In the genomic region with DNA sequence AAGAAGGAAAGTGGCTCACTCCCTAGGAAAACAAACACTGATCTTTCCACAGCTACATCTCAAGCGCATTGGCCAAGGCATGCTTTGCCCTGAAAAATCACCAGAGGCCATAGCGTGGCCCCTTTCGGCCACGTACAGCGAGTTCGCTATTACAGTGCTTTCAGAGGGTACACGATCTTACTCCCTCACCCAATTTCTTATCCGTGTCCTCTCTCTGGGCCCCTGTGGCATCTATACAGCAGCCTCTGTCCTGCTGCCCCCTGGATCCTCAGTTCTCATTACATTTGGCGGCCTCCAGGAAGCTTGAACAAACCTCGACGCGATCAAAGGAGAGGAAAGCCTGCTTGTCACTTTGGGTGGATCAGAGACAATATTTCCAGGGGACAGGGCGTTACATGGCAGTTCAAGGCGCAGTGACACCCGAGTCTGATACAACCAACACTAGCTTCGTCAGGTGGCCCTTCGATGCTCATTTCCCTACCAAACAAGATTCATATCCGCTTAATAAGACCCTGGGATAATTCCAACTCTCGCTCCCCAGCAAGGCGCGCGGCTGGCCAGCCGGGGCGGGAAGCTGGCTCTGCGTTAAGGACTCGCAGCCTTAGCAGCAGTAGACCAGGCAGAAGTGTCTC, we compare ENCODE assay signal across 33 cellular contexts. TPM values are rescaled to one million over a fixed set of nuclear protein-coding genes. Genes with fewer than 3 reads are reported as not detected.
DNase-seq lines count a peak whose midpoint lies in the region; ATAC-seq and TF ChIP-seq lines count a peak whose summit lies in the region.
"Had no signal": no experiment of that assay in that cellular context is flagged by ENCODE, and none has a peak within 500 bp of the region (broad histone marks: within the 10 kb centered on the region; RNA-seq: fewer than 3 reads in every experiment).

No MANE protein-coding gene starts in this region.

- no peak overlapping the region for H3K4me2 ChIP-seq in mesendoderm (ENCODE audit: low read length)

- H3K9ac ChIP-seq in mesendoderm (ENCODE audit: low read length), result no peak overlapping the region

- H4K5ac ChIP-seq in mesendoderm (ENCODE audit: low read length), result no peak overlapping the region

- H3K56ac ChIP-seq in mesendoderm (ENCODE audit: low read length), result no peak overlapping the region

- no peaks in the 10 kb centered on the region for H3K36me3 ChIP-seq in mesendoderm (ENCODE audit: control insufficient read depth, insufficient read depth, low read length)
- H3K36me3 ChIP-seq: BE2C, gastroesophageal sphincter, SJSA1, spleen, tibial artery had no signal

- H2BK120ac ChIP-seq in mesendoderm (ENCODE audit: low read depth, low read length), result no peak overlapping the region

- DNase-seq in activated CD8-positive, alpha-beta memory T cell treated with anti-CD3 and anti-CD28 coated beads, Interleukin-2, amount 10 ng/mL, durations not matched to agents 7 days and 5 days, result no peak
- no peak for DNase-seq in activated CD8-positive, alpha-beta memory T cell treated with anti-CD3 and anti-CD28 coated beads, Interleukin-2, amount 50 U/mL, for 4 hours
- DNase-seq in WTC11 (ENCODE audit: low spot score) (no peak), mesendoderm (peak; percentile 55), type B pancreatic cell (ENCODE audit: extremely low spot score, unreplicated experiment) (no peak), head of caudate nucleus (no peak)
- DNase-seq: ACHN; activated CD4-positive, alpha-beta memory T cell treated with anti-CD3 and anti-CD28 coated beads, Interleukin-2, amount 10 ng/mL, durations not matched to agents 7 days and 5 days; activated CD4-positive, CD25-positive, alpha-beta regulatory T cell treated with anti-CD3 and anti-CD28 coated beads, Interleukin-2, amount 50 U/mL, for 72 hours; anterior cingulate cortex; BE2C; CD8-positive, alpha-beta T cell; DMS153; hippocampal formation; immature natural killer cell; Karpas-422; left colon; mammary epithelial cell; NCI-H1417 treated with DMSO at 0.1 percent for 48 hours; NCI-H2029 treated with DMSO at 0.1 percent for 48 hours; OCI-M1; right cardiac atrium; spleen; stimulated activated CD4-positive, alpha-beta T cell treated with anti-CD3 and anti-CD28 coated beads, Interleukin-2, amount 100 ng/mL, for 24 hours; tibial artery had no signal

- peaks cover 89% of the 10 kb centered on the region for H3K27me3 ChIP-seq in mesendoderm (ENCODE audit: insufficient read depth, low read length, poor library complexity)

- intact Hi-C loops in head of caudate nucleus (cut with DNase I), result no loop called here

- no peak for ATAC-seq in activated CD8-positive, alpha-beta memory T cell treated with anti-CD3 and anti-CD28 coated beads, Interleukin-2, amount 10 ng/mL, durations not matched to agents 7 days and 5 days
- ATAC-seq in WTC11, result no peak
- no peak for ATAC-seq in GM19395 (IDR thresholded peaks at IDR 0.05; ENCODE audit: unreplicated experiment)
- ATAC-seq: CD8-positive, alpha-beta T cell; gastroesophageal sphincter; HepG2; left colon; right cardiac atrium had no signal

- POLR2A ChIA-PET in WTC11 (lab: Charles Lee), result no interaction called here

- no peaks in the 10 kb centered on the region for H3K79me1 ChIP-seq in mesendoderm (ENCODE audit: low read length)

- H3K27ac Mint-ChIP-seq in activated CD8-positive, alpha-beta memory T cell treated with anti-CD3 and anti-CD28 coated beads, Interleukin-2, amount 10 ng/mL, durations not matched to agents 7 days and 5 days, result peak overlapping the region; percentile 37
- no peak overlapping the region for H3K27ac Mint-ChIP-seq in WTC11
- H3K27ac Mint-ChIP-seq in type B pancreatic cell, result no peak overlapping the region
- H3K27ac Mint-ChIP-seq: activated CD4-positive, alpha-beta memory T cell treated with anti-CD3 and anti-CD28 coated beads, Interleukin-2, amount 10 ng/mL, durations not matched to agents 7 days and 5 days; activated naive CD4-positive, alpha-beta T cell treated with anti-CD3 and anti-CD28 coated beads, Interleukin-2, amount 50 U/mL, for 24 hours; CD8-positive, alpha-beta T cell; immature natural killer cell had no signal

- H3K36me3 Mint-ChIP-seq in activated CD8-positive, alpha-beta memory T cell treated with anti-CD3 and anti-CD28 coated beads, Interleukin-2, amount 10 ng/mL, durations not matched to agents 7 days and 5 days, result peaks cover 9% of the 10 kb centered on the region
- peaks cover 8% of the 10 kb centered on the region; the same call in 1 of the 2 replicates for H3K36me3 Mint-ChIP-seq in WTC11
- H3K36me3 Mint-ChIP-seq in type B pancreatic cell, result peaks cover 4% of the 10 kb centered on the region
- H3K36me3 Mint-ChIP-seq: activated naive CD4-positive, alpha-beta T cell treated with anti-CD3 and anti-CD28 coated beads, Interleukin-2, amount 50 U/mL, for 24 hours; CD8-positive, alpha-beta T cell had no signal

- no peak overlapping the region for H3K4ac ChIP-seq in mesendoderm (ENCODE audit: low read depth, low read length)

- TF ChIP-seq CTCF in WTC11 (IDR thresholded peaks at IDR 0.05) (no peak), type B pancreatic cell (conservative IDR thresholded peaks at IDR 0.05) (no peak)

- H3K79me2 ChIP-seq in mesendoderm (ENCODE audit: control insufficient read depth, insufficient read depth, low read length), result no peaks in the 10 kb centered on the region

- CTCF ChIA-PET in activated CD8-positive, alpha-beta memory T cell treated with anti-CD3 and anti-CD28 coated beads, Interleukin-2, amount 10 ng/mL, durations not matched to agents 7 days and 5 days (lab: Charles Lee), result interaction anchor here (1.1 kb wide), 1 partner anchor 498 kb away, joined by 3 read pairs; no protein-coding TSS in a partner anchor
- CTCF ChIA-PET in WTC11 (lab: Charles Lee), result interaction anchor here (1.7 to 4.5 kb wide), 3 partner anchors 10 to 45 kb away, joined by 9 to 31 read pairs (median 12); no protein-coding TSS in a partner anchor

- H3K27ac ChIP-seq in mesendoderm (ENCODE audit: low read depth, low read length), result no peak overlapping the region
- H3K27ac ChIP-seq: gastroesophageal sphincter, RWPE1, SJSA1, spleen, tibial artery had no signal

- H2BK5ac ChIP-seq in mesendoderm (ENCODE audit: low read length), result no peak overlapping the region

- H3K4me3 Mint-ChIP-seq in activated CD8-positive, alpha-beta memory T cell treated with anti-CD3 and anti-CD28 coated beads, Interleukin-2, amount 10 ng/mL, durations not matched to agents 7 days and 5 days, result no peak overlapping the region
- peak overlapping the region; percentile 48 for H3K4me3 Mint-ChIP-seq in WTC11
- peak overlapping the region; percentile 49 for H3K4me3 Mint-ChIP-seq in type B pancreatic cell
- H3K4me3 Mint-ChIP-seq: activated CD4-positive, alpha-beta memory T cell treated with anti-CD3 and anti-CD28 coated beads, Interleukin-2, amount 10 ng/mL, durations not matched to agents 7 days and 5 days; activated naive CD4-positive, alpha-beta T cell treated with anti-CD3 and anti-CD28 coated beads, Interleukin-2, amount 50 U/mL, for 24 hours; CD8-positive, alpha-beta T cell; immature natural killer cell had no signal

- H3K4me1 Mint-ChIP-seq in activated CD8-positive, alpha-beta memory T cell treated with anti-CD3 and anti-CD28 coated beads, Interleukin-2, amount 10 ng/mL, durations not matched to agents 7 days and 5 days, result peaks cover 3% of the 10 kb centered on the region
- H3K4me1 Mint-ChIP-seq in WTC11, result peaks cover 61% of the 10 kb centered on the region
- H3K4me1 Mint-ChIP-seq in type B pancreatic cell (ENCODE audit: unreplicated experiment), result peaks cover 4% of the 10 kb centered on the region

- H3K27me3 Mint-ChIP-seq in activated CD8-positive, alpha-beta memory T cell treated with anti-CD3 and anti-CD28 coated beads, Interleukin-2, amount 10 ng/mL, durations not matched to agents 7 days and 5 days, result peaks cover 78% of the 10 kb centered on the region
- H3K27me3 Mint-ChIP-seq in WTC11 (ENCODE audit: low read depth) (peaks cover 87% of the 10 kb centered on the region), type B pancreatic cell (peaks cover 81% of the 10 kb centered on the region)

- H4K8ac ChIP-seq in mesendoderm (ENCODE audit: low read depth, low read length), result no peak overlapping the region

- WGBS in mesendoderm (ENCODE audit: extremely low coverage, insufficient coverage, low lambda C conversion rate), result no CpG with 5 or more reads among the region's 26 CpGs

- no peak overlapping the region for H2BK15ac ChIP-seq in mesendoderm (replicated peaks; ENCODE audit: low read depth)

- H2AK5ac ChIP-seq in mesendoderm (ENCODE audit: low read length), result no peak overlapping the region

- no peak overlapping the region for H3K4me3 ChIP-seq in mesendoderm (ENCODE audit: low read length)
- H3K4me3 ChIP-seq: SJSA1, tibial artery had no signal

- H3K18ac ChIP-seq in mesendoderm (ENCODE audit: low read length), result no peak overlapping the region

- H3K23ac ChIP-seq in mesendoderm (ENCODE audit: low read length), result no peak overlapping the region

- H3K9me3 Mint-ChIP-seq in activated CD8-positive, alpha-beta memory T cell treated with anti-CD3 and anti-CD28 coated beads, Interleukin-2, amount 10 ng/mL, durations not matched to agents 7 days and 5 days (ENCODE audit: low read depth), result peaks cover 3% of the 10 kb centered on the region
- H3K9me3 Mint-ChIP-seq in WTC11, result no peaks in the 10 kb centered on the region
- peaks cover 5% of the 10 kb centered on the region for H3K9me3 Mint-ChIP-seq in type B pancreatic cell
- H3K9me3 Mint-ChIP-seq: CD8-positive, alpha-beta T cell had no signal

- no peaks in the 10 kb centered on the region for H3K4me1 ChIP-seq in mesendoderm (ENCODE audit: control insufficient read depth, low read depth, low read length)
- H3K4me1 ChIP-seq: BE2C, SJSA1 had no signal

TF ChIP-seq in WTC11, 78 proteins besides CTCF, POLR2A, EP300 and RAD21 (continues in another document):
- TF ChIP-seq ZNF232 (CRISPR knock-in tag; IDR thresholded peaks at IDR 0.05) (no peak), HMGA2 (CRISPR knock-in tag; IDR thresholded peaks at IDR 0.05) (no peak), SOX15 (CRISPR knock-in tag; IDR thresholded peaks at IDR 0.05) (no peak), FOXJ3 (CRISPR knock-in tag; IDR thresholded peaks at IDR 0.05; ENCODE audit: borderline replicate concordance) (no peak)
- TF ChIP-seq, protein P1, sequence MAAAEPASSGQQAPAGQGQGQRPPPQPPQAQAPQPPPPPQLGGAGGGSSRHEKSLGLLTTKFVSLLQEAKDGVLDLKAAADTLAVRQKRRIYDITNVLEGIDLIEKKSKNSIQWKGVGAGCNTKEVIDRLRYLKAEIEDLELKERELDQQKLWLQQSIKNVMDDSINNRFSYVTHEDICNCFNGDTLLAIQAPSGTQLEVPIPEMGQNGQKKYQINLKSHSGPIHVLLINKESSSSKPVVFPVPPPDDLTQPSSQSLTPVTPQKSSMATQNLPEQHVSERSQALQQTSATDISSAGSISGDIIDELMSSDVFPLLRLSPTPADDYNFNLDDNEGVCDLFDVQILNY (CRISPR knock-in tag; IDR thresholded peaks at IDR 0.05), result no peak

RNA-seq across cellular contexts. Expression of a gene that starts 0.9 kb away (rescaled TPM):
- not detected for total RNA-seq in activated CD8-positive, alpha-beta memory T cell treated with anti-CD3 and anti-CD28 coated beads, Interleukin-2, amount 10 ng/mL, durations not matched to agents 7 days and 5 days
- total RNA-seq in WTC11 (2021) (0.34 to 1.3 TPM (median 0.37 TPM) in 3 replicates), type B pancreatic cell (ENCODE audit: low replicate concordance) (0.81 and 0.87 TPM in 2 replicates)
- 0.04 TPM for polyA plus RNA-seq in mesendoderm (2013, experiment 1 of 2)
- 0.06 TPM for polyA plus RNA-seq in mesendoderm (2013, experiment 2 of 2)
- total RNA-seq: activated CD4-positive, alpha-beta memory T cell treated with anti-CD3 and anti-CD28 coated beads, Interleukin-2, amount 10 ng/mL, durations not matched to agents 7 days and 5 days; CD8-positive, alpha-beta T cell; gastroesophageal sphincter; HepG2; left colon; mammary epithelial cell; NCI-H460; right cardiac atrium; SJSA1; spleen; T-helper 1 cell treated with Interleukin-12 subunit alpha and Interleukin-12 subunit beta and Interleukin-4 antibody, amounts not matched to agents 30 ng/mL and 1 ng/mL, for 36 hours had no signal
- polyA plus RNA-seq: HepG2, immature natural killer cell, mammary epithelial cell, right cardiac atrium, spleen had no signal
